ENCODE assay signal across 18 cellular contexts in the genomic region with DNA sequence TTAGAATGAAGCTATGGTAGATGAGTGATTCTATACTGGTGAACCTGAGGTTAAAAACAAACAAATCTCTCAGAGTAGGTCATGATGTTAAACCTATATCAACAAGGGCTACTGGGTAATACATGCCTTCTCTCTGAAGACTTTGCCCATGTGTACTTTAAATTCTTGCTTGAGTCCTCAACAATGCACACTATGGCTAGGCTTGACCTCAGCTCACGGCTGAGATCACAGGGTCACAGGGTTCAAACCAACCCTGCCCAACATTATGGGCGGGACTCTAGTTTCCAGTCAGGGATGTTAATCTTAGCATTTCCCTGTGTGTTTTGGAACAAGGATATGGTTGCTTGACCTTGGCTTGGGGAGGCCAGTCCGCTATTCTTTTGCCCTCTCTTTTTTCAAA. TPM values are rescaled to one million over a fixed set of nuclear protein-coding genes. Genes with fewer than 3 reads are reported as not detected.
DNase-seq lines count a peak whose midpoint lies in the region; ATAC-seq, FAIRE-seq and TF ChIP-seq lines count a peak whose summit lies in the region.
"Had no signal": no experiment of that assay in that cellular context is flagged by ENCODE, and none has a peak within 500 bp of the region (broad histone marks: within the 10 kb centered on the region; RNA-seq: fewer than 3 reads in every experiment).

No MANE protein-coding gene starts in this region.

- no peak overlapping the region for H2BK120ac ChIP-seq in H1 (replicated peaks; ENCODE audit: low read depth, low read length)

- no peaks in the 10 kb centered on the region for H3K4me1 ChIP-seq in H1 (replicated peaks in 1 of 4; ENCODE audit: control insufficient read depth in 3 of 4, insufficient read depth in 4 of 4, low read length in 3 of 4)
- H3K4me1 ChIP-seq: testis had no signal

- TF ChIP-seq CTCF in H1 (IDR thresholded peaks at IDR 0.05; ENCODE audit: control extremely low read depth in 1 of 3, insufficient read depth in 1 of 3, low read depth in 1 of 3, low read length in 3 of 3): no peak
- no peak for TF ChIP-seq CTCF in nephron progenitor cell (IDR thresholded peaks at IDR 0.05)

- CTCF ChIA-PET in activated CD8-positive, alpha-beta memory T cell treated with anti-CD3 and anti-CD28 coated beads, Interleukin-2, amount 10 ng/mL, durations not matched to agents 7 days and 5 days (lab: Charles Lee): interaction anchor here (0.8 kb wide), 1 partner anchor 18 kb away, joined by 3 read pairs; no protein-coding TSS in a partner anchor
- CTCF ChIA-PET in H1 (lab: Charles Lee; ENCODE audit: partially characterized antibody): interaction anchor here (0.7 to 1.4 kb wide), 2 partner anchors 24 to 96 kb away, joined by 3 to 4 read pairs; no protein-coding TSS in a partner anchor

- no peak overlapping the region for H4K5ac ChIP-seq in H1 (ENCODE audit: insufficient read length, low read depth, low read length)

- peak overlapping the region; percentile 74; the same call in 1 of the 2 replicates for H2BK15ac ChIP-seq in H1 (ENCODE audit: low read length)

- H3K79me1 ChIP-seq in H1 (ENCODE audit: low read depth, low read length): no peaks in the 10 kb centered on the region

- no peak overlapping the region for H2BK20ac ChIP-seq in H1 (ENCODE audit: low read length)

- H3K4me1 Mint-ChIP-seq in activated CD8-positive, alpha-beta memory T cell treated with anti-CD3 and anti-CD28 coated beads, Interleukin-2, amount 10 ng/mL, durations not matched to agents 7 days and 5 days: peaks cover 85% of the 10 kb centered on the region
- H3K4me1 Mint-ChIP-seq in T-helper 1 cell treated with Interleukin-12 subunit alpha and Interleukin-12 subunit beta and Interleukin-4 antibody, amounts not matched to agents 30 μg/mL and 1 μg/mL, for 36 hours (ENCODE audit: low read depth): peaks cover 82% of the 10 kb centered on the region
- peaks cover 34% of the 10 kb centered on the region for H3K4me1 Mint-ChIP-seq in nephron progenitor cell

- no peak overlapping the region for H3K4me3 Mint-ChIP-seq in activated CD8-positive, alpha-beta memory T cell treated with anti-CD3 and anti-CD28 coated beads, Interleukin-2, amount 10 ng/mL, durations not matched to agents 7 days and 5 days
- H3K4me3 Mint-ChIP-seq in T-helper 1 cell treated with Interleukin-12 subunit alpha and Interleukin-12 subunit beta and Interleukin-4 antibody, amounts not matched to agents 30 μg/mL and 1 μg/mL, for 36 hours: peak overlapping the region; percentile 73
- H3K4me3 Mint-ChIP-seq in nephron progenitor cell: no peak overlapping the region
- H3K4me3 Mint-ChIP-seq: HFFc6 had no signal

- no peak for DNase-seq in activated CD8-positive, alpha-beta memory T cell treated with anti-CD3 and anti-CD28 coated beads, Interleukin-2, amount 10 ng/mL, durations not matched to agents 7 days and 5 days
- DNase-seq in activated CD8-positive, alpha-beta memory T cell treated with anti-CD3 and anti-CD28 coated beads for 24 hours: no peak
- DNase-seq in H1 (ENCODE audit: low read depth in 1 of 2, low spot score in 2 of 2) (no peak), nephron progenitor cell (no peak), DMS79 (lab: John Stamatoyannopoulos, UW) (no peak), NCI-H1930 (lab: John Stamatoyannopoulos, UW) (no peak), hepatic stellate cell (ENCODE audit: low spot score) (no peak)
- DNase-seq: HFFc6, islet precursor cell, NCI-H1092 treated with DMSO at 0.1 percent for 48 hours, NCI-H2171 treated with DMSO at 0.1 percent for 48 hours, SHP77, T1000, testis had no signal

- no peak overlapping the region for H3K18ac ChIP-seq in H1 (ENCODE audit: extremely low read depth, low read length)

- H3K36me3 ChIP-seq in H1 (ENCODE audit: control insufficient read depth in 2 of 4, insufficient read depth in 4 of 4, low read length in 3 of 4): no peaks in the 10 kb centered on the region

- no peak overlapping the region for H2AFZ ChIP-seq in H1 (ENCODE audit: low read length)

- no peak overlapping the region for H3K14ac ChIP-seq in H1 (ENCODE audit: insufficient read length)

- no peak overlapping the region for H4K91ac ChIP-seq in H1 (replicated peaks; ENCODE audit: insufficient read length, low read length)

- H4K8ac ChIP-seq in H1 (ENCODE audit: extremely low read depth, insufficient read depth, low read length): no peak overlapping the region

- TF ChIP-seq EP300 in H1 (IDR thresholded peaks at IDR 0.05; ENCODE audit: borderline replicate concordance in 1 of 2, low read depth in 2 of 2, low read length in 2 of 2): no peak

- no peak overlapping the region for H3K9ac ChIP-seq in H1 (replicated peaks in 1 of 4; ENCODE audit: extremely low read depth in 1 of 4, low read depth in 3 of 4, low read length in 3 of 4)

- no peaks in the 10 kb centered on the region for H3K27me3 Mint-ChIP-seq in activated CD8-positive, alpha-beta memory T cell treated with anti-CD3 and anti-CD28 coated beads, Interleukin-2, amount 10 ng/mL, durations not matched to agents 7 days and 5 days
- no peaks in the 10 kb centered on the region for H3K27me3 Mint-ChIP-seq in T-helper 1 cell treated with Interleukin-12 subunit alpha and Interleukin-12 subunit beta and Interleukin-4 antibody, amounts not matched to agents 30 μg/mL and 1 μg/mL, for 36 hours (ENCODE audit: low read depth)
- H3K27me3 Mint-ChIP-seq in nephron progenitor cell (ENCODE audit: low read depth, poor library complexity): no peaks in the 10 kb centered on the region
- H3K27me3 Mint-ChIP-seq: progenitor cell of endocrine pancreas had no signal

- no peak for TF ChIP-seq POLR2A in H1 (IDR thresholded peaks at IDR 0.05; ENCODE audit: control extremely low read depth in 1 of 2, low read depth in 2 of 2, low read length in 2 of 2)

- TF ChIP-seq RAD21 in H1 (IDR thresholded peaks at IDR 0.05 in 1 of 2, conservative IDR thresholded peaks at IDR 0.05 in 1 of 2; ENCODE audit: low read depth in 2 of 2, low read length in 2 of 2): no peak

- no peaks in the 10 kb centered on the region for H3K9me3 ChIP-seq in H1 (ENCODE audit: insufficient read depth in 2 of 2, low read depth in 1 of 2, low read length in 1 of 2)
- H3K9me3 ChIP-seq: testis had no signal

- no peak overlapping the region for H2AK5ac ChIP-seq in H1 (ENCODE audit: low read depth, low read length)

- no peaks in the 10 kb centered on the region for H3K79me2 ChIP-seq in H1 (ENCODE audit: control insufficient read depth in 1 of 2, insufficient read depth in 2 of 2, low read length in 2 of 2)

- H2BK12ac ChIP-seq in H1 (ENCODE audit: low read depth, low read length): no peak overlapping the region

- no peak overlapping the region for H3K4ac ChIP-seq in H1 (replicated peaks; ENCODE audit: insufficient read length, low read depth, low read length)

- peaks cover 53% of the 10 kb centered on the region for H3K36me3 Mint-ChIP-seq in activated CD8-positive, alpha-beta memory T cell treated with anti-CD3 and anti-CD28 coated beads, Interleukin-2, amount 10 ng/mL, durations not matched to agents 7 days and 5 days
- H3K36me3 Mint-ChIP-seq in T-helper 1 cell treated with Interleukin-12 subunit alpha and Interleukin-12 subunit beta and Interleukin-4 antibody, amounts not matched to agents 30 μg/mL and 1 μg/mL, for 36 hours (ENCODE audit: low read depth): peaks cover 68% of the 10 kb centered on the region
- no peaks in the 10 kb centered on the region for H3K36me3 Mint-ChIP-seq in nephron progenitor cell (ENCODE audit: low read depth)

- peak overlapping the region; percentile 59 for H3K27ac Mint-ChIP-seq in activated CD8-positive, alpha-beta memory T cell treated with anti-CD3 and anti-CD28 coated beads, Interleukin-2, amount 10 ng/mL, durations not matched to agents 7 days and 5 days
- peak overlapping the region; percentile 81 for H3K27ac Mint-ChIP-seq in T-helper 1 cell treated with Interleukin-12 subunit alpha and Interleukin-12 subunit beta and Interleukin-4 antibody, amounts not matched to agents 30 μg/mL and 1 μg/mL, for 36 hours
- peak overlapping the region; percentile 17 for H3K27ac Mint-ChIP-seq in nephron progenitor cell
- H3K27ac Mint-ChIP-seq: HFFc6, progenitor cell of endocrine pancreas had no signal

- H3K27me3 ChIP-seq in H1 (replicated peaks in 1 of 4; ENCODE audit: control insufficient read depth in 3 of 4, extremely low read depth in 1 of 4, insufficient read depth in 3 of 4, low read length in 3 of 4): no peaks in the 10 kb centered on the region
- H3K27me3 ChIP-seq: testis had no signal

- FAIRE-seq in H1 (lab: Jason Lieb, UNC): no peak

- H3K4me3 ChIP-seq in H1 (ENCODE audit: extremely low read depth in 1 of 4, insufficient read depth in 2 of 4, low read depth in 3 of 4, low read length in 4 of 4): no peak overlapping the region
- H3K4me3 ChIP-seq: testis had no signal

- POLR2A ChIA-PET in H1 (lab: Charles Lee; ENCODE audit: partially characterized antibody): no interaction called here

- no peak for ATAC-seq in activated CD8-positive, alpha-beta memory T cell treated with anti-CD3 and anti-CD28 coated beads, Interleukin-2, amount 10 ng/mL, durations not matched to agents 7 days and 5 days

- H3K4me2 ChIP-seq in H1 (ENCODE audit: insufficient read depth in 1 of 2, low read depth in 2 of 2, low read length in 2 of 2): no peak overlapping the region

- H3K23ac ChIP-seq in H1 (ENCODE audit: insufficient read length): no peak overlapping the region

- no peak overlapping the region for H3K27ac ChIP-seq in H1 (ENCODE audit: low read depth, low read length)
- H3K27ac ChIP-seq: epithelial cell of prostate, testis had no signal

- H2BK5ac ChIP-seq in H1 (ENCODE audit: low read depth, low read length): no peak overlapping the region

- WGBS in H1 (ENCODE audit: extremely low coverage in 1 of 2, insufficient coverage in 1 of 2, insufficient read length in 1 of 2, insufficient replicate concordance in 2 of 2, low coverage in 1 of 2, low lambda C conversion rate in 2 of 2, missing lambda C conversion rate in 1 of 2), 2 experiments: 86% methylated on average over 3 of the region's 3 CpGs; no CpG with 5 or more reads in 1 of the 2 experiments

- H3K9me3 Mint-ChIP-seq in activated CD8-positive, alpha-beta memory T cell treated with anti-CD3 and anti-CD28 coated beads, Interleukin-2, amount 10 ng/mL, durations not matched to agents 7 days and 5 days (ENCODE audit: low read depth): peaks cover 2% of the 10 kb centered on the region
- peaks cover 3% of the 10 kb centered on the region for H3K9me3 Mint-ChIP-seq in T-helper 1 cell treated with Interleukin-12 subunit alpha and Interleukin-12 subunit beta and Interleukin-4 antibody, amounts not matched to agents 30 μg/mL and 1 μg/mL, for 36 hours
- H3K9me3 Mint-ChIP-seq in nephron progenitor cell: no peaks in the 10 kb centered on the region
- H3K9me3 Mint-ChIP-seq: HFFc6 had no signal

- no peak overlapping the region for H3K56ac ChIP-seq in H1 (replicated peaks; ENCODE audit: insufficient read length, low read depth, low read length)

- H4K20me1 ChIP-seq in H1 (replicated peaks in 1 of 2; ENCODE audit: control insufficient read depth in 1 of 2, insufficient read depth in 2 of 2, low read length in 2 of 2): no peaks in the 10 kb centered on the region

- H3K23me2 ChIP-seq in H1 (ENCODE audit: low read depth, low read length): no peaks in the 10 kb centered on the region; the same call in 1 of the 2 replicates

RNA-seq across cellular contexts. Expression of a gene that starts 7.7 kb away (rescaled TPM):
- 10 to 100 TPM; 30.5 to 35.7 TPM for total RNA-seq in activated CD8-positive, alpha-beta memory T cell treated with anti-CD3 and anti-CD28 coated beads, Interleukin-2, amount 10 ng/mL, durations not matched to agents 7 days and 5 days
- total RNA-seq in H1 (2021; fragmentation: NEBNext Ultra II Directional; extraction: Animal tissue kit (Norgen Biotek cat#: 25700)): not detected in 2 replicates
- not detected in 2 replicates for polyA plus RNA-seq in H1 (2011; rRNA removed)
- not detected for polyA plus RNA-seq in H1 (2011; cell fraction: cytosol; rRNA removed)
- not detected for polyA plus RNA-seq in H1 (2011; cell fraction: nucleus; rRNA removed)
- polyA plus RNA-seq in H1 (2012, experiment 1 of 2): not detected in 4 replicates
- polyA plus RNA-seq in H1 (2012, experiment 2 of 2): not detected
- 0.06 TPM for polyA plus RNA-seq in H1 (2013, experiment 1 of 2)
- polyA plus RNA-seq in H1 (2013, experiment 2 of 2): not detected
- polyA minus RNA-seq in H1 (2011; rRNA and poly(A)+ RNA removed): not detected in 2 replicates
- polyA minus RNA-seq in H1 (2011; cell fraction: cytosol; rRNA and poly(A)+ RNA removed): not detected
- not detected for polyA minus RNA-seq in H1 (2011; cell fraction: nucleus; rRNA and poly(A)+ RNA removed)
- total RNA-seq: G401, HFFc6, progenitor cell of endocrine pancreas had no signal

Comparison
In these comparisons a context has a peak if more than half of its experiments do, and no peak if none do; other contexts are left out.
1. H3K27ac Mint-ChIP-seq: peak in every context shown above with its lines; median percentile 81 in T-helper 1 cell treated with Interleukin-12 subunit alpha and Interleukin-12 subunit beta and Interleukin-4 antibody, amounts not matched to agents 30 μg/mL and 1 μg/mL, for 36 hours; 59 in activated CD8-positive, alpha-beta memory T cell treated with anti-CD3 and anti-CD28 coated beads, Interleukin-2, amount 10 ng/mL, durations not matched to agents 7 days and 5 days; 17 in nephron progenitor cell.
2. RNA of a gene that starts 7.7 kb away (total RNA-seq): 30.5 to 35.7 TPM in activated CD8-positive, alpha-beta memory T cell treated with anti-CD3 and anti-CD28 coated beads, Interleukin-2, amount 10 ng/mL, durations not matched to agents 7 days and 5 days; not detected in H1; every median in the first group is over 10 times any median in the second.